19 cellular contexts compared by ENCODE assay signal in genomic region chr13:71169125-71169524, GRCh38.
DNase-seq lines count a peak whose midpoint lies in the region; TF ChIP-seq lines count a peak whose summit lies in the region.
"Had no signal": no experiment of that assay in that cellular context is flagged by ENCODE, and none has a peak within 500 bp of the region (broad histone marks: within the 10 kb centered on the region; RNA-seq: fewer than 3 reads in every experiment).

No MANE protein-coding gene starts in this region.

- H3F3A ChIP-seq in SU-DHL-6 (ENCODE audit: insufficient read depth) (no peaks in the 10 kb centered on the region), GM23248 (ENCODE audit: insufficient read depth) (no peaks in the 10 kb centered on the region)

- H2AFZ ChIP-seq in SU-DHL-6 (ENCODE audit: low read depth, low read length, severe bottlenecking) (peak overlapping the region; percentile 16), GM23248 (no peak overlapping the region)

- H3K27ac ChIP-seq in SU-DHL-6 (ENCODE audit: low read depth, low read length) (no peak overlapping the region), GM23248 (no peak overlapping the region)
- H3K27ac ChIP-seq: ascending aorta, esophagus muscularis mucosa, gastrocnemius medialis, right atrium auricular region, upper lobe of left lung had no signal

- H3K4me3 ChIP-seq in SU-DHL-6 (ENCODE audit: insufficient read depth, low read length, poor library complexity, severe bottlenecking) = no peak overlapping the region
- H3K4me3 ChIP-seq in GM23248 = no peak overlapping the region
- H3K4me3 ChIP-seq: ascending aorta, esophagus muscularis mucosa, gastrocnemius medialis, right atrium auricular region, upper lobe of left lung had no signal

- H3K36me3 ChIP-seq in SU-DHL-6 (ENCODE audit: low read length) = no peaks in the 10 kb centered on the region
- no peaks in the 10 kb centered on the region for H3K36me3 ChIP-seq in GM23248 (ENCODE audit: low read depth)
- H3K36me3 ChIP-seq: ascending aorta, esophagus muscularis mucosa, gastrocnemius medialis, right atrium auricular region, upper lobe of left lung had no signal

- no peaks in the 10 kb centered on the region for H3K4me1 ChIP-seq in GM23248 (ENCODE audit: insufficient read depth)
- H3K4me1 ChIP-seq: ascending aorta, esophagus muscularis mucosa, gastrocnemius medialis, right atrium auricular region, upper lobe of left lung had no signal

- H3K9me2 ChIP-seq in SU-DHL-6 (replicated peaks; ENCODE audit: insufficient read depth, low read length) (no peaks in the 10 kb centered on the region), GM23248 (ENCODE audit: insufficient read depth) (no peaks in the 10 kb centered on the region)

- H3K4me2 ChIP-seq in SU-DHL-6 (ENCODE audit: low read depth, low read length, poor library complexity, severe bottlenecking) = no peak overlapping the region
- no peak overlapping the region for H3K4me2 ChIP-seq in GM23248 (ENCODE audit: unreplicated experiment)

- in situ Hi-C loops in GM23248 (cut with MboI) = no loop called here

- DNase-seq in NCI-H2107 treated with DMSO at 0.1 percent for 48 hours (lab: John Stamatoyannopoulos, UW; ENCODE audit: unreplicated experiment) = peak; percentile 22
- DNase-seq in NCI-H2107 (lab: John Stamatoyannopoulos, UW) = no peak
- DNase-seq in NCI-H2171 treated with DMSO at 0.1 percent for 48 hours (lab: John Stamatoyannopoulos, UW) = peak; percentile 96
- DNase-seq in activated CD4-positive, alpha-beta T cell treated with anti-CD3 and anti-CD28 coated beads, Interleukin-2, amount 50 U/mL, for 4 hours = no peak
- DNase-seq in NAMALWA (ENCODE audit: low spot score) = no peak
- DNase-seq in kidney glomerular epithelial cell (lab: John Stamatoyannopoulos, UW) = no peak
- DNase-seq in GM23248 = no peak
- DNase-seq: 8988T; activated naive CD4-positive, alpha-beta T cell treated with anti-CD3 and anti-CD28 coated beads for 36 hours; activated T-cell treated with anti-CD3 and anti-CD28 coated beads, Interleukin-2, amount 50 U/mL, for 4 hours; effector memory CD4-positive, alpha-beta T cell; gastrocnemius medialis; NCI-H1930; T1000; upper lobe of left lung had no signal

- H3K27me3 ChIP-seq in SU-DHL-6 (ENCODE audit: low read length) (no peaks in the 10 kb centered on the region), GM23248 (replicated peaks; ENCODE audit: insufficient read depth) (no peaks in the 10 kb centered on the region)
- H3K27me3 ChIP-seq: ascending aorta, gastrocnemius medialis, upper lobe of left lung had no signal

- H4K20me1 ChIP-seq in SU-DHL-6 (ENCODE audit: low read depth, low read length) (no peaks in the 10 kb centered on the region), GM23248 (ENCODE audit: insufficient read depth) (no peaks in the 10 kb centered on the region)

- H3K9ac ChIP-seq in SU-DHL-6 (ENCODE audit: low read length) (no peak overlapping the region), GM23248 (no peak overlapping the region)

- H3K9me3 ChIP-seq in SU-DHL-6 (ENCODE audit: insufficient read depth, low read length) = no peaks in the 10 kb centered on the region
- no peaks in the 10 kb centered on the region for H3K9me3 ChIP-seq in GM23248 (ENCODE audit: low read depth)
- H3K9me3 ChIP-seq: ascending aorta, esophagus muscularis mucosa, gastrocnemius medialis, right atrium auricular region, upper lobe of left lung had no signal

- WGBS in GM23248 (ENCODE audit: low coverage in 1 of 2, low lambda C conversion rate in 2 of 2, missing lambda C conversion rate in 2 of 2), 2 experiments = 0% methylated on average over 1 of the region's 1 CpG

- TF ChIP-seq CTCF in SU-DHL-6 (IDR thresholded peaks at IDR 0.05; ENCODE audit: insufficient read depth, low read length, poor library complexity, severe bottlenecking) = no peak

- H3K79me2 ChIP-seq in SU-DHL-6 (ENCODE audit: insufficient read depth, low read length) (no peaks in the 10 kb centered on the region), GM23248 (ENCODE audit: insufficient read depth) (no peaks in the 10 kb centered on the region)

Comparison
In these comparisons a context has a peak if more than half of its experiments do, and no peak if none do; other contexts are left out.
1. DNase-seq: peak in NCI-H2107 treated with DMSO at 0.1 percent for 48 hours (single experiment) and NCI-H2171 treated with DMSO at 0.1 percent for 48 hours (single experiment); none in NCI-H2107 (single experiment), activated CD4-positive, alpha-beta T cell treated with anti-CD3 and anti-CD28 coated beads, Interleukin-2, amount 50 U/mL, for 4 hours (0 of 2), NAMALWA (single experiment), kidney glomerular epithelial cell (single experiment) and GM23248 (single experiment).